ENCODE assay signal across 7 cellular contexts in genomic region chr5:26470439-26470838, GRCh38.
"Had no signal": no experiment of that assay in that cellular context is flagged by ENCODE, and none has a peak within 500 bp of the region (broad histone marks: within the 10 kb centered on the region; RNA-seq: fewer than 3 reads in every experiment).

No MANE protein-coding gene starts in this region.

- H3K27me3 Mint-ChIP-seq: IgD-negative memory B cell had no signal

- H3K4me1 Mint-ChIP-seq: IgD-negative memory B cell had no signal

- DNase-seq: IMR-90, KBM-7, KG1 had no signal

- H3K4me2 ChIP-seq: KMS-11 had no signal

- H3K36me3 Mint-ChIP-seq: IgD-negative memory B cell had no signal

- H3K27ac Mint-ChIP-seq: IgD-negative memory B cell had no signal

- H3K4me3 Mint-ChIP-seq: IgD-negative memory B cell had no signal

- H3K27ac ChIP-seq: HL-60, KMS-11 had no signal

- H3K9ac ChIP-seq: KMS-11 had no signal

- H3K4me3 ChIP-seq: K562 had no signal
